In genomic region chr3:194312186-194312742, GRCh38 we compare ENCODE assay signal across 16 cellular contexts. TPM values are rescaled to one million over a fixed set of nuclear protein-coding genes. Genes with fewer than 3 reads are reported as not detected.
DNase-seq lines count a peak whose midpoint lies in the region; ATAC-seq and TF ChIP-seq lines count a peak whose summit lies in the region.
"Had no signal": no experiment of that assay in that cellular context is flagged by ENCODE, and none has a peak within 500 bp of the region (broad histone marks: within the 10 kb centered on the region; RNA-seq: fewer than 3 reads in every experiment).

No MANE protein-coding gene starts in this region.

- H3K27ac ChIP-seq in ovary: peak overlapping the region in 1 of 2 donors; percentile 69

- H3K27ac Mint-ChIP-seq in Caco-2 (ENCODE audit: unreplicated experiment): peak overlapping the region; percentile 47

- H3K4me3 Mint-ChIP-seq in Caco-2 (ENCODE audit: unreplicated experiment): peak overlapping the region; percentile 52

- H3K9me3 Mint-ChIP-seq in Caco-2 (ENCODE audit: unreplicated experiment): no peaks in the 10 kb centered on the region

- POLR2A ChIA-PET in Caco-2 (lab: Charles Lee): no interaction called here

- TF ChIP-seq CTCF in Caco-2 (IDR thresholded peaks at IDR 0.05; ENCODE audit: insufficient read depth in 1 of 2, low read depth in 1 of 2, low read length in 1 of 2, severe bottlenecking in 1 of 2, unreplicated experiment in 1 of 2) (no peak), epithelial cell of esophagus (IDR thresholded peaks at IDR 0.05; ENCODE audit: insufficient read depth, low read depth, low read length, missing control alignments) (no peak), ovary (IDR thresholded peaks at IDR 0.05) (no peak)

- no TSS peak for BruUV-seq in Caco-2 (replicated peaks; lab: Mats Ljungman, UMichigan)

- WGBS in ovary, 3 donors: 15% methylated on average over 7 of the region's 7 CpGs

- no peak for TF ChIP-seq POLR2A in ovary (IDR thresholded peaks at IDR 0.05)

- intact Hi-C loops in Caco-2 (cut with micrococcal nuclease; ENCODE audit: unreplicated experiment): no loop called here
- intact Hi-C loops in ovary (cut with DNase I): loop anchor here in 3 of 4 donors (5.0 to 10.0 kb wide), 5 partner anchors 45 to 310 kb away; no protein-coding TSS in a partner anchor

- H3K27me3 ChIP-seq in Caco-2 (replicated peaks; ENCODE audit: control insufficient read depth, insufficient read depth, low read length): no peaks in the 10 kb centered on the region
- H3K27me3 ChIP-seq in ovary: no peaks in the 10 kb centered on the region

- no peak for ATAC-seq in HG02623 (IDR thresholded peaks at IDR 0.05; ENCODE audit: unreplicated experiment)
- ATAC-seq: stimulated activated naive CD8-positive, alpha-beta T cell treated with anti-CD3 and anti-CD28 coated beads, Interleukin-15, Interleukin-2, amounts not matched to agents 100 U/mL and 50 U/mL, for 24 hours had no signal

- H3K4me1 ChIP-seq in Caco-2 (peaks cover 33% of the 10 kb centered on the region), ovary (ENCODE audit: insufficient read depth) (peaks cover 11% of the 10 kb centered on the region)

- H3K9me3 ChIP-seq in Caco-2 (no peaks in the 10 kb centered on the region), ovary (no peaks in the 10 kb centered on the region)

- DNase-seq in Caco-2: no peak
- DNase-seq in NCI-H69 (lab: John Stamatoyannopoulos, UW): peak; percentile 67
- peak; percentile 42 for DNase-seq in epithelial cell of esophagus (ENCODE audit: low read depth)
- peak; percentile 56 to 74 (median 63) for DNase-seq in ovary
- DNase-seq in midbrain (lab: John Stamatoyannopoulos, UW): no peak
- DNase-seq in stimulated activated CD4-positive, alpha-beta T cell treated with anti-CD3 and anti-CD28 coated beads, Interleukin-4, amount 100 ng/mL, for 1 hour: no peak
- DNase-seq in NCI-H446 treated with DMSO at 0.1 percent for 48 hours (lab: John Stamatoyannopoulos, UW): no peak
- DNase-seq: AML-193; NCI-H1048; NK-92 treated with Interleukin-12 subunit alpha and Interleukin-12 subunit beta, amount 100 ng/mL, for 24 hours; stimulated activated naive CD8-positive, alpha-beta T cell treated with anti-CD3 and anti-CD28 coated beads, Interleukin-15, Interleukin-2, amounts not matched to agents 100 U/mL and 50 U/mL, for 24 hours; T-helper 9 cell had no signal

- H3K36me3 Mint-ChIP-seq in Caco-2 (ENCODE audit: insufficient read depth, unreplicated experiment): peaks cover under 1% of the 10 kb centered on the region

- H3K4me1 Mint-ChIP-seq in Caco-2 (ENCODE audit: low read depth, unreplicated experiment): peaks cover 37% of the 10 kb centered on the region

- CTCF ChIA-PET in Caco-2 (lab: Charles Lee): interaction anchor here (0.9 kb wide), 1 partner anchor 15 kb away, joined by 5 read pairs; no protein-coding TSS in a partner anchor

- no peak for TF ChIP-seq EP300 in ovary (IDR thresholded peaks at IDR 0.05)

- no peaks in the 10 kb centered on the region for H3K27me3 Mint-ChIP-seq in Caco-2 (ENCODE audit: insufficient read depth, unreplicated experiment)

- H3K36me3 ChIP-seq in Caco-2 (ENCODE audit: control insufficient read depth, insufficient read depth, low read length) (no peaks in the 10 kb centered on the region), ovary (no peaks in the 10 kb centered on the region)

- H3K4me3 ChIP-seq in Caco-2 (ENCODE audit: low read depth, low read length) (no peak overlapping the region), epithelial cell of esophagus (ENCODE audit: low read length) (no peak overlapping the region), ovary (no peak overlapping the region)
- H3K4me3 ChIP-seq: skin epidermis had no signal

RNA-seq across cellular contexts. Expression of gene CPN2, which starts 38.9 kb away (rescaled TPM):
- not detected in 2 replicates for total RNA-seq in Caco-2 (2022)
- total RNA-seq in ovary: under 1 TPM in 1 of 7 donors, not detected in 6; 0.18 TPM
- polyA plus RNA-seq in ovary: 1 to 10 TPM in 1 of 2 donors, not detected in 1; 1.6 TPM
- total RNA-seq: endothelial cell of umbilical vein, occipital lobe had no signal
- polyA plus RNA-seq: endothelial cell of umbilical vein had no signal

RNA-seq across cellular contexts. Expression of gene LRRC15, which starts 57.3 kb away (rescaled TPM):
- total RNA-seq in Caco-2 (2022) (0.09 and 0.16 TPM in 2 replicates), ovary (under 1 TPM in 6 of 7 donors, not detected in 1; 0.05 to 0.45 (median 0.19) TPM)
- polyA plus RNA-seq in ovary: 1 to 10 TPM in 1 of 2 donors, under 1 TPM in 1; 0.10 to 2.5 TPM
- total RNA-seq: endothelial cell of umbilical vein, occipital lobe had no signal
- polyA plus RNA-seq: endothelial cell of umbilical vein had no signal

Comparison
In these comparisons a context has a peak if more than half of its experiments do, and no peak if none do; other contexts are left out.
1. DNase-seq: peak in NCI-H69 (single experiment), epithelial cell of esophagus (single experiment) and ovary (5 of 5); none in Caco-2 (0 of 2), midbrain (single experiment), stimulated activated CD4-positive, alpha-beta T cell treated with anti-CD3 and anti-CD28 coated beads, Interleukin-4, amount 100 ng/mL, for 1 hour (single experiment) and NCI-H446 treated with DMSO at 0.1 percent for 48 hours (single experiment).